ENCODE assay signal across 9 cellular contexts in genomic region chr10:52216852-52217251, GRCh38.
A peak's percentile ranks its signal among the peaks of the same experiment; 100 is the strongest.
DNase-seq lines count a peak whose midpoint lies in the region; FAIRE-seq and TF ChIP-seq lines count a peak whose summit lies in the region.
"Had no signal": no experiment of that assay in that cellular context is flagged by ENCODE, and none has a peak within 500 bp of the region (broad histone marks: within the 10 kb centered on the region; RNA-seq: fewer than 3 reads in every experiment).

No MANE protein-coding gene starts in this region.

- H3K27me3 ChIP-seq in MG63 (no peaks in the 10 kb centered on the region), transverse colon (no peaks in the 10 kb centered on the region)
- H3K27me3 ChIP-seq: Peyer's patch had no signal

- H3K9me3 ChIP-seq in MG63 (no peaks in the 10 kb centered on the region), transverse colon (no peaks in the 10 kb centered on the region)
- H3K9me3 ChIP-seq: Peyer's patch had no signal

- DNase-seq in GM12864 (ENCODE audit: low read depth) (peak; percentile 33), H54 (ENCODE audit: insufficient read length, low spot score) (no peak), MG63 (peak; percentile 10), fibroblast of gingiva (ENCODE audit: low read depth) (peak; percentile 44), transverse colon (peak; percentile 11), NCI-H2029 (lab: John Stamatoyannopoulos, UW) (no peak), NCI-H1105 treated with DMSO at 0.1 percent for 48 hours (lab: John Stamatoyannopoulos, UW) (no peak), T-helper 2 cell (no peak)

- H3K4me3 ChIP-seq in GM12864 (ENCODE audit: low read depth, low read length) (no peak overlapping the region), MG63 (no peak overlapping the region), transverse colon (no peak overlapping the region)
- H3K4me3 ChIP-seq: Peyer's patch had no signal

- in situ Hi-C loops in transverse colon (cut with MboI; ENCODE audit: low pct_ligation_motif_present in 1 of 4, low pct_unique_long_range_greater_than_20kb in 1 of 4, low sequenced_read_pairs in 3 of 4): loop anchor here (10.0 to 25.0 kb wide), 3 partner anchors 805 to 1222 kb away; no protein-coding TSS in a partner anchor

- TF ChIP-seq EP300 in transverse colon (IDR thresholded peaks at IDR 0.05; ENCODE audit: low read depth): no peak

- no peak for TF ChIP-seq CTCF in GM12864 (IDR thresholded peaks at IDR 0.05; ENCODE audit: low read depth, low read length, missing control alignments)
- no peak for TF ChIP-seq CTCF in transverse colon (IDR thresholded peaks at IDR 0.05)

- 0 to 17% methylated on average over 2 of the region's 2 CpGs for WGBS in transverse colon (ENCODE audit: low coverage in 1 of 2), 2 donors

- TF ChIP-seq POLR2A in H54 (IDR thresholded peaks at IDR 0.05; ENCODE audit: low read depth, low read length) (no peak), transverse colon (IDR thresholded peaks at IDR 0.05) (no peak)

- H3K4me1 ChIP-seq in transverse colon: peaks cover 0 to 36% (median 14%) of the 10 kb centered on the region in 4 donors

- H3K36me3 ChIP-seq in MG63: no peaks in the 10 kb centered on the region
- H3K36me3 ChIP-seq in transverse colon: no peaks in the 10 kb centered on the region
- H3K36me3 ChIP-seq: Peyer's patch had no signal

- FAIRE-seq in H54 (lab: Jason Lieb, UNC): peak; percentile 94

- intact Hi-C loops in transverse colon (cut with DNase I; ENCODE audit: low total_unique reads): loop anchor here (10.0 kb wide), 1 partner anchor 1222 kb away; no protein-coding TSS in a partner anchor

- H3K27ac ChIP-seq in transverse colon: peak overlapping the region in 2 of 4 donors; percentile 28 to 38
- H3K27ac ChIP-seq: Peyer's patch had no signal

Comparison
In these comparisons a context has a peak if more than half of its experiments do, and no peak if none do; other contexts are left out.
1. DNase-seq: peak in GM12864 (single experiment), MG63 (single experiment), fibroblast of gingiva (single experiment) and transverse colon (single experiment); none in H54 (single experiment), NCI-H2029 (single experiment), NCI-H1105 treated with DMSO at 0.1 percent for 48 hours (single experiment) and T-helper 2 cell (0 of 5).